In the genomic region with DNA sequence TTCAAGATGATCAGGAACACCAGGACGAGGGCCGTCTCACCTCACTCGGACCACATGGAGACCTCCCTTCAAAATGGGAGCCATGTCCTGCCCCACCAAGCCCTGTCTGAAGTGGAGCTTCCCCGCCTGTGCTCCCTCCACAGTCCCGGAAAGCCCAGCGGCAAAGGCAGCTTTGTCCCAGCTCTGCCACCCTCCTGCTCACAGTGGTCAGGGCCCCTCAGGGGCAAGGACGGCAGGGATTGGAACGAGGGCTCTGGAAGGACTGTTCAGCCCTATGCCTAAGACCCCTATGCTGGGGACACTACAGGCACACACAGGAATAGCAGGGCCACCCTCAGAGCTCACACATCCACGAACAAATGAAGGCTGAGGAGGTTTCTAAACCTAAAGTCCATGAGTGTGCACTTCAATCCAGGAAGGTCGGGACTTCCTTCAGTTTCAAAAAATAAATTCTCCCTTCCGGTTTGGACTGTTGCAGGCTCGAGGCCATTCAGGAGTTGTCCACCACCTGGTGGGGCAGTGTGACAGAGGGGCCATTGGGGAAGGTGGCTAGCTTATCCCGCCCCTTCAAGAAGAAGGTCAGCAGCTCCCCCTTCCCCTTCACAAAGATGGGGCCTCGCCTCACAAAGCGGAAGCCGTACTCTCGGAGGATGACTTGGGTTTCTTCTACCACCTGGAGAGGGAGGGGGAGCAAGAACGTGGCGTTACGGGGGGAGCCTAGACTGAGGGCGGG, we compare ENCODE assay signal across 2 cellular contexts.
TF ChIP-seq lines count a peak whose summit lies in the region.

No MANE protein-coding gene starts in this region.

TF ChIP-seq in HCT116, 20 proteins besides CTCF, POLR2A, EP300 and RAD21:
- TF ChIP-seq POLR2AphosphoS5 (IDR thresholded peaks at IDR 0.05; ENCODE audit: low read depth, low read length) (no peak; the same call in 1 of the 2 replicates), ZNF274 (IDR thresholded peaks at IDR 0.05; ENCODE audit: low read depth, low read length) (no peak), ELF1 (IDR thresholded peaks at IDR 0.05; ENCODE audit: borderline replicate concordance, low read depth) (no peak), CEBPB (IDR thresholded peaks at IDR 0.05; ENCODE audit: low read depth) (no peak), SP1 (IDR thresholded peaks at IDR 0.05; ENCODE audit: low read depth) (no peak), FOSL1 (IDR thresholded peaks at IDR 0.05; ENCODE audit: low read depth) (no peak), TCF7L2 (IDR thresholded peaks at IDR 0.05; ENCODE audit: borderline replicate concordance, extremely low read depth, insufficient read depth, insufficient read length) (no peak), SRF (IDR thresholded peaks at IDR 0.05; ENCODE audit: low read depth) (no peak), EZH2phosphoT487 (IDR thresholded peaks at IDR 0.05; ENCODE audit: borderline replicate concordance) (no peak)
- TF ChIP-seq, protein P1, sequence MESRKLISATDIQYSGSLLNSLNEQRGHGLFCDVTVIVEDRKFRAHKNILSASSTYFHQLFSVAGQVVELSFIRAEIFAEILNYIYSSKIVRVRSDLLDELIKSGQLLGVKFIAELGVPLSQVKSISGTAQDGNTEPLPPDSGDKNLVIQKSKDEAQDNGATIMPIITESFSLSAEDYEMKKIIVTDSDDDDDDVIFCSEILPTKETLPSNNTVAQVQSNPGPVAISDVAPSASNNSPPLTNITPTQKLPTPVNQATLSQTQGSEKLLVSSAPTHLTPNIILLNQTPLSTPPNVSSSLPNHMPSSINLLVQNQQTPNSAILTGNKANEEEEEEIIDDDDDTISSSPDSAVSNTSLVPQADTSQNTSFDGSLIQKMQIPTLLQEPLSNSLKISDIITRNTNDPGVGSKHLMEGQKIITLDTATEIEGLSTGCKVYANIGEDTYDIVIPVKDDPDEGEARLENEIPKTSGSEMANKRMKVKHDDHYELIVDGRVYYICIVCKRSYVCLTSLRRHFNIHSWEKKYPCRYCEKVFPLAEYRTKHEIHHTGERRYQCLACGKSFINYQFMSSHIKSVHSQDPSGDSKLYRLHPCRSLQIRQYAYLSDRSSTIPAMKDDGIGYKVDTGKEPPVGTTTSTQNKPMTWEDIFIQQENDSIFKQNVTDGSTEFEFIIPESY (IDR thresholded peaks at IDR 0.05; ENCODE audit: extremely low read depth, insufficient replicate concordance, low read length) = no peak
- TF ChIP-seq, protein P2, sequence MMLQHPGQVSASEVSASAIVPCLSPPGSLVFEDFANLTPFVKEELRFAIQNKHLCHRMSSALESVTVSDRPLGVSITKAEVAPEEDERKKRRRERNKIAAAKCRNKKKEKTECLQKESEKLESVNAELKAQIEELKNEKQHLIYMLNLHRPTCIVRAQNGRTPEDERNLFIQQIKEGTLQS (IDR thresholded peaks at IDR 0.05) = no peak
- TF ChIP-seq, protein P3, sequence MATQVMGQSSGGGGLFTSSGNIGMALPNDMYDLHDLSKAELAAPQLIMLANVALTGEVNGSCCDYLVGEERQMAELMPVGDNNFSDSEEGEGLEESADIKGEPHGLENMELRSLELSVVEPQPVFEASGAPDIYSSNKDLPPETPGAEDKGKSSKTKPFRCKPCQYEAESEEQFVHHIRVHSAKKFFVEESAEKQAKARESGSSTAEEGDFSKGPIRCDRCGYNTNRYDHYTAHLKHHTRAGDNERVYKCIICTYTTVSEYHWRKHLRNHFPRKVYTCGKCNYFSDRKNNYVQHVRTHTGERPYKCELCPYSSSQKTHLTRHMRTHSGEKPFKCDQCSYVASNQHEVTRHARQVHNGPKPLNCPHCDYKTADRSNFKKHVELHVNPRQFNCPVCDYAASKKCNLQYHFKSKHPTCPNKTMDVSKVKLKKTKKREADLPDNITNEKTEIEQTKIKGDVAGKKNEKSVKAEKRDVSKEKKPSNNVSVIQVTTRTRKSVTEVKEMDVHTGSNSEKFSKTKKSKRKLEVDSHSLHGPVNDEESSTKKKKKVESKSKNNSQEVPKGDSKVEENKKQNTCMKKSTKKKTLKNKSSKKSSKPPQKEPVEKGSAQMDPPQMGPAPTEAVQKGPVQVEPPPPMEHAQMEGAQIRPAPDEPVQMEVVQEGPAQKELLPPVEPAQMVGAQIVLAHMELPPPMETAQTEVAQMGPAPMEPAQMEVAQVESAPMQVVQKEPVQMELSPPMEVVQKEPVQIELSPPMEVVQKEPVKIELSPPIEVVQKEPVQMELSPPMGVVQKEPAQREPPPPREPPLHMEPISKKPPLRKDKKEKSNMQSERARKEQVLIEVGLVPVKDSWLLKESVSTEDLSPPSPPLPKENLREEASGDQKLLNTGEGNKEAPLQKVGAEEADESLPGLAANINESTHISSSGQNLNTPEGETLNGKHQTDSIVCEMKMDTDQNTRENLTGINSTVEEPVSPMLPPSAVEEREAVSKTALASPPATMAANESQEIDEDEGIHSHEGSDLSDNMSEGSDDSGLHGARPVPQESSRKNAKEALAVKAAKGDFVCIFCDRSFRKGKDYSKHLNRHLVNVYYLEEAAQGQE (IDR thresholded peaks at IDR 0.05; ENCODE audit: low read depth) = no peak
TF ChIP-seq in HCT116: peak in this region for 0.

TF ChIP-seq in H1, 55 proteins besides CTCF, POLR2A, EP300 and RAD21:
- TF ChIP-seq POLR2AphosphoS5 (IDR thresholded peaks at IDR 0.05; ENCODE audit: low read depth, low read length) = peak; percentile 45; the same call in 1 of the 2 replicates
- no peak for TF ChIP-seq CTBP2 (IDR thresholded peaks at IDR 0.05; ENCODE audit: borderline replicate concordance, insufficient read depth, insufficient read length, low read length)
